Comparison of ENCODE assay signal across 8 cellular contexts in genomic region chr2:24919100-24919976, GRCh38. TPM values are rescaled to one million over a fixed set of nuclear protein-coding genes. Genes with fewer than 3 reads are reported as not detected.
DNase-seq lines count a peak whose midpoint lies in the region; ATAC-seq, FAIRE-seq and TF ChIP-seq lines count a peak whose summit lies in the region.

No MANE protein-coding gene starts in this region.

- peak overlapping the region in 1 of 2 donors; percentile 48 for H3K9ac ChIP-seq in kidney (ENCODE audit: low read length in 2 of 2)

- H3K36me3 ChIP-seq in kidney (ENCODE audit: control insufficient read depth in 1 of 2, insufficient read depth in 2 of 2, low read length in 2 of 2): no peaks in the 10 kb centered on the region

- TF ChIP-seq CTCF in C4-2B (conservative IDR thresholded peaks at IDR 0.05) (no peak), brain (conservative IDR thresholded peaks at IDR 0.05) (no peak), kidney (IDR thresholded peaks at IDR 0.05; ENCODE audit: borderline replicate concordance, extremely low read depth, insufficient read depth) (no peak)

- H3K36me3 Mint-ChIP-seq in T-helper 17 cell (ENCODE audit: low read depth) (no peaks in the 10 kb centered on the region), brain (peaks cover 16% of the 10 kb centered on the region)

- H3K9me3 Mint-ChIP-seq in brain: peaks cover 0 to 3% (median 0%) of the 10 kb centered on the region in 5 experiments

- ATAC-seq in GM19395 (IDR thresholded peaks at IDR 0.05; ENCODE audit: unreplicated experiment) (peak; percentile 37), HG03565 (IDR thresholded peaks at IDR 0.05; ENCODE audit: unreplicated experiment) (peak; percentile 17), T-helper 17 cell (peak; percentile 70)

- peak overlapping the region; percentile 96 for H3K4me3 Mint-ChIP-seq in T-helper 17 cell
- H3K4me3 Mint-ChIP-seq in brain: peak overlapping the region; percentile 87 to 93 (median 91)

- FAIRE-seq in kidney (lab: Jason Lieb, UNC): no peak

- intact Hi-C loops in kidney (cut with DNase I): no loop called here

- peak overlapping the region; percentile 50 to 51 for H3K4me3 ChIP-seq in kidney (ENCODE audit: low read length in 2 of 2)

- H3K27ac ChIP-seq in C4-2B (peak overlapping the region; percentile 81), kidney (ENCODE audit: low read depth in 2 of 2, low read length in 2 of 2) (peak overlapping the region in 1 of 2 donors; percentile 49)

- H3K4me1 Mint-ChIP-seq in T-helper 17 cell (peaks cover 36% of the 10 kb centered on the region), brain (peaks cover 61% of the 10 kb centered on the region)

- H3K4me1 ChIP-seq in kidney (ENCODE audit: control insufficient read depth in 1 of 2, insufficient read depth in 1 of 2, low read depth in 1 of 2, low read length in 2 of 2): peaks cover 0 to 2% of the 10 kb centered on the region in 2 donors

- H3K27ac Mint-ChIP-seq in T-helper 17 cell (peak overlapping the region; percentile 34), brain (peak overlapping the region; percentile 71 to 97 (median 91))

- no peaks in the 10 kb centered on the region for H3K9me3 ChIP-seq in T-helper 17 cell (ENCODE audit: control insufficient read depth, low read length, poor library complexity, severe bottlenecking)
- no peaks in the 10 kb centered on the region for H3K9me3 ChIP-seq in kidney (ENCODE audit: control insufficient read depth in 1 of 2, low read length in 2 of 2)

- H3K27me3 Mint-ChIP-seq in T-helper 17 cell: peaks cover 4% of the 10 kb centered on the region
- peaks cover 6% of the 10 kb centered on the region for H3K27me3 Mint-ChIP-seq in brain

- peak; percentile 40 to 54 (median 42) for DNase-seq in T-helper 17 cell
- DNase-seq in kidney: no peak
- DNase-seq in stimulated activated CD4-positive, alpha-beta T cell treated with anti-CD3 and anti-CD28 coated beads, Interleukin-4, amount 100 ng/mL, for 48 hours (ENCODE audit: low read depth in 2 of 2): peak; percentile 42 to 44
- no peak for DNase-seq in COLO829 (ENCODE audit: low spot score)

RNA-seq across cellular contexts. Expression of gene ADCY3, which starts 0.7 kb away (rescaled TPM):
- total RNA-seq in T-helper 17 cell (10 to 100 TPM; 40.7 to 59.3 TPM), kidney (44.6 TPM)
- polyA plus RNA-seq in brain (ENCODE audit: insufficient read depth, low read depth, low replicate concordance) (37.4 TPM), kidney (ENCODE audit: insufficient read depth, low read depth, low replicate concordance) (21.1 TPM)

RNA-seq across cellular contexts. Expression of gene DNAJC27, which starts 52.4 kb away (rescaled TPM):
- total RNA-seq in T-helper 17 cell (10 to 100 TPM; 15.7 to 19.2 TPM), kidney (11.4 TPM)
- polyA plus RNA-seq in brain (ENCODE audit: insufficient read depth, low read depth, low replicate concordance) (4.0 TPM), kidney (ENCODE audit: insufficient read depth, low read depth, low replicate concordance) (3.2 TPM)

Comparison
In these comparisons a context has a peak if more than half of its experiments do, and no peak if none do; other contexts are left out.
1. ATAC-seq: peak in every context shown above with its lines; median percentile 70 in T-helper 17 cell; 37 in GM19395; 17 in HG03565.
2. DNase-seq: peak in T-helper 17 cell (3 of 3) and stimulated activated CD4-positive, alpha-beta T cell treated with anti-CD3 and anti-CD28 coated beads, Interleukin-4, amount 100 ng/mL, for 48 hours (2 of 2); none in kidney (single experiment) and COLO829 (single experiment).